Comparison of ENCODE assay signal across 10 cellular contexts in genomic region chr2:218984239-218985020, GRCh38. TPM values are rescaled to one million over a fixed set of nuclear protein-coding genes. Genes with fewer than 3 reads are reported as not detected.
A peak's percentile ranks its signal among the peaks of the same experiment; 100 is the strongest.
DNase-seq lines count a peak whose midpoint lies in the region; ATAC-seq and TF ChIP-seq lines count a peak whose summit lies in the region.
"Had no signal": no experiment of that assay in that cellular context is flagged by ENCODE, and none has a peak within 500 bp of the region (broad histone marks: within the 10 kb centered on the region; RNA-seq: fewer than 3 reads in every experiment).

No MANE protein-coding gene starts in this region.

- H3K9me3 Mint-ChIP-seq in endodermal cell, result no peaks in the 10 kb centered on the region
- H3K9me3 Mint-ChIP-seq: activated naive CD4-positive, alpha-beta T cell treated with anti-CD3 and anti-CD28 coated beads, Interleukin-2, amount 50 U/mL, for 72 hours had no signal

- H3K4me3 ChIP-seq in NB4 (ENCODE audit: low read depth, low read length), result no peak overlapping the region
- peak overlapping the region; percentile 65 for H3K4me3 ChIP-seq in endodermal cell (ENCODE audit: low read length)

- 2% methylated on average over 38 to 50 of the region's 50 CpGs for WGBS in endodermal cell (ENCODE audit: insufficient coverage in 1 of 2, insufficient read length in 1 of 2), 2 experiments

- H3K27me3 ChIP-seq in endodermal cell (ENCODE audit: control insufficient read depth, insufficient read depth, low read length, poor library complexity, severe bottlenecking), result peaks cover 99% of the 10 kb centered on the region

- peaks cover 6% of the 10 kb centered on the region for H3K4me1 ChIP-seq in endodermal cell (ENCODE audit: control insufficient read depth, insufficient read depth, low read length)

- ATAC-seq in HG02870 (IDR thresholded peaks at IDR 0.05; ENCODE audit: unreplicated experiment) (no peak), HG03135 (IDR thresholded peaks at IDR 0.05; ENCODE audit: unreplicated experiment) (no peak)
- ATAC-seq: activated naive CD4-positive, alpha-beta T cell treated with anti-CD3 and anti-CD28 coated beads, Interleukin-2, amount 50 U/mL, for 72 hours had no signal

- H3K4me3 Mint-ChIP-seq in endodermal cell, result peak overlapping the region; percentile 50

- DNase-seq in NCI-H1092 treated with DMSO at 0.1 percent for 48 hours (lab: John Stamatoyannopoulos, UW) (peak; percentile 18), NCI-H1092 (lab: John Stamatoyannopoulos, UW) (no peak), NB4 (ENCODE audit: low read depth) (peak; percentile 46), endodermal cell (peak; percentile 81), pulmonary artery endothelial cell (ENCODE audit: low read depth, low spot score) (peak; percentile 30), NAMALWA (ENCODE audit: low spot score) (no peak)

- no peaks in the 10 kb centered on the region for H3K9me3 ChIP-seq in endodermal cell (ENCODE audit: control insufficient read depth, low read length)

- no peak for TF ChIP-seq CTCF in NB4 (IDR thresholded peaks at IDR 0.05; ENCODE audit: low read depth, low read length)
- TF ChIP-seq CTCF in endodermal cell (conservative IDR thresholded peaks at IDR 0.05), result no peak

- H3K27me3 Mint-ChIP-seq in endodermal cell (ENCODE audit: insufficient read depth), result peaks cover 96% of the 10 kb centered on the region

- H3K4me1 Mint-ChIP-seq in endodermal cell, result peaks cover 9% of the 10 kb centered on the region

- no peaks in the 10 kb centered on the region for H3K36me3 ChIP-seq in endodermal cell (ENCODE audit: control insufficient read depth, insufficient read depth, low read length)

- H3K27ac ChIP-seq in endodermal cell (ENCODE audit: low read depth, low read length), result no peak overlapping the region

- no peak overlapping the region for H3K27ac Mint-ChIP-seq in endodermal cell
- H3K27ac Mint-ChIP-seq: activated naive CD4-positive, alpha-beta T cell treated with anti-CD3 and anti-CD28 coated beads, Interleukin-2, amount 50 U/mL, for 72 hours had no signal

- no peak for TF ChIP-seq POLR2A in NB4 (IDR thresholded peaks at IDR 0.05; ENCODE audit: extremely low read depth, insufficient read length)

- H3K9ac ChIP-seq in endodermal cell (ENCODE audit: extremely low read depth, low read length, poor library complexity, severe bottlenecking), result no peak overlapping the region

- no peaks in the 10 kb centered on the region for H3K36me3 Mint-ChIP-seq in endodermal cell (ENCODE audit: low read depth)

RNA-seq across cellular contexts. Expression of gene FEV, which starts 0.6 kb away (rescaled TPM):
- not detected for total RNA-seq in endodermal cell
- 0.11 TPM for polyA plus RNA-seq in endodermal cell (2013, experiment 1 of 2)
- not detected for polyA plus RNA-seq in endodermal cell (2013, experiment 2 of 2)
- total RNA-seq in pulmonary artery endothelial cell, result not detected in 2 replicates
- total RNA-seq: activated naive CD4-positive, alpha-beta T cell treated with anti-CD3 and anti-CD28 coated beads, Interleukin-2, amount 50 U/mL, for 72 hours had no signal
- polyA plus RNA-seq: AG04450 had no signal

RNA-seq across cellular contexts. Expression of gene CRYBA2, which starts 8.8 kb away (rescaled TPM):
- total RNA-seq in endodermal cell (1 to 10 TPM; 2.6 to 3.5 TPM), pulmonary artery endothelial cell (not detected in 2 replicates)
- not detected for polyA plus RNA-seq in endodermal cell (2013, experiment 1 of 2)
- polyA plus RNA-seq in endodermal cell (2013, experiment 2 of 2), result not detected
- total RNA-seq: activated naive CD4-positive, alpha-beta T cell treated with anti-CD3 and anti-CD28 coated beads, Interleukin-2, amount 50 U/mL, for 72 hours had no signal

RNA-seq across cellular contexts. Expression of gene CDK5R2, which starts 25.0 kb away (rescaled TPM):
- total RNA-seq in endodermal cell (under 1 TPM; 0.81 to 0.95 TPM), pulmonary artery endothelial cell (not detected in 2 replicates)
- 4.7 TPM for polyA plus RNA-seq in endodermal cell (2013, experiment 1 of 2)
- polyA plus RNA-seq in endodermal cell (2013, experiment 2 of 2), result 4.8 TPM
- total RNA-seq: activated naive CD4-positive, alpha-beta T cell treated with anti-CD3 and anti-CD28 coated beads, Interleukin-2, amount 50 U/mL, for 72 hours had no signal

RNA-seq across cellular contexts. Expression of gene CFAP65, which starts 56.9 kb away (rescaled TPM):
- 1 to 10 TPM in 1 of 2 donors, under 1 TPM in 1; 0.84 to 1.5 TPM for total RNA-seq in endodermal cell
- polyA plus RNA-seq in endodermal cell (2013, experiment 1 of 2), result 1.2 TPM
- 0.83 TPM for polyA plus RNA-seq in endodermal cell (2013, experiment 2 of 2)
- total RNA-seq in pulmonary artery endothelial cell, result under 0.01 TPM in 1 of 2 replicates, not detected in the other
- total RNA-seq: activated naive CD4-positive, alpha-beta T cell treated with anti-CD3 and anti-CD28 coated beads, Interleukin-2, amount 50 U/mL, for 72 hours had no signal
- polyA plus RNA-seq: AG04450 had no signal

Comparison
In these comparisons a context has a peak if more than half of its experiments do, and no peak if none do; other contexts are left out.
1. DNase-seq: peak in NCI-H1092 treated with DMSO at 0.1 percent for 48 hours (single experiment), NB4 (single experiment), endodermal cell (single experiment) and pulmonary artery endothelial cell (single experiment); none in NCI-H1092 (single experiment) and NAMALWA (single experiment).